ENCODE assay signal across 13 cellular contexts in genomic region chr5:137218471-137218870, GRCh38.
DNase-seq lines count a peak whose midpoint lies in the region; ATAC-seq and TF ChIP-seq lines count a peak whose summit lies in the region.
"Had no signal": no experiment of that assay in that cellular context is flagged by ENCODE, and none has a peak within 500 bp of the region (broad histone marks: within the 10 kb centered on the region; RNA-seq: fewer than 3 reads in every experiment).

No MANE protein-coding gene starts in this region.

- POLR2A ChIA-PET in RWPE1 (lab: Yijun Ruan, JAX; ENCODE audit: low non-redundant PET) = no interaction called here

- CTCF ChIA-PET in RWPE1 (lab: Yijun Ruan, JAX) = interaction anchor here (0.6 to 2.7 kb wide), 6 partner anchors 14 to 416 kb away, joined by 3 to 25 read pairs (median 3); no protein-coding TSS in a partner anchor

- ATAC-seq in GM18873 (IDR thresholded peaks at IDR 0.05; ENCODE audit: low FRiP score, unreplicated experiment) = no peak
- ATAC-seq in HG02571 (IDR thresholded peaks at IDR 0.05; ENCODE audit: unreplicated experiment) = no peak
- ATAC-seq in HG03159 (IDR thresholded peaks at IDR 0.05; ENCODE audit: unreplicated experiment) = no peak
- ATAC-seq in GM21825 (IDR thresholded peaks at IDR 0.05; ENCODE audit: unreplicated experiment) = no peak

- no peak overlapping the region for H3K27ac ChIP-seq in RWPE1
- H3K27ac ChIP-seq: HL-60 had no signal

- peak; percentile 50 for DNase-seq in GM03348 (ENCODE audit: low spot score)
- peak; percentile 60 for DNase-seq in RWPE1 (ENCODE audit: low spot score)
- peak; percentile 76 for DNase-seq in fibroblast of peridontal ligament (ENCODE audit: extremely low read depth)
- DNase-seq in putamen (ENCODE audit: low spot score) = peak; percentile 49
- DNase-seq: activated CD4-positive, alpha-beta T cell treated with anti-CD3 and anti-CD28 coated beads, Interleukin-2, amount 10 ng/mL, durations not matched to agents 7 days and 5 days; activated naive CD4-positive, alpha-beta T cell treated with Interleukin-2 at 50 U/mL for 16 hours; naive B cell; stimulated activated CD8-positive, alpha-beta memory T cell treated with anti-CD3 and anti-CD28 coated beads, Interleukin-4, amount 100 ng/mL, for 48 hours had no signal

- TF ChIP-seq CTCF in RWPE1 (conservative IDR thresholded peaks at IDR 0.05; ENCODE audit: low read depth) = no peak
